In genomic region chr1:234214129-234214910, GRCh38 we compare ENCODE assay signal across 8 cellular contexts.
DNase-seq lines count a peak whose midpoint lies in the region; ATAC-seq and TF ChIP-seq lines count a peak whose summit lies in the region.

No MANE protein-coding gene starts in this region.

- H3K36me3 Mint-ChIP-seq in CD4-positive, CD25-positive, alpha-beta regulatory T cell = no peaks in the 10 kb centered on the region
- H3K36me3 Mint-ChIP-seq in activated naive CD4-positive, alpha-beta T cell treated with anti-CD3 and anti-CD28 coated beads, Interleukin-2, amount 50 U/mL, for 24 hours = no peaks in the 10 kb centered on the region

- no peaks in the 10 kb centered on the region for H3K9me3 ChIP-seq in CD4-positive, CD25-positive, alpha-beta regulatory T cell (ENCODE audit: control insufficient read depth in 2 of 2, low read length in 2 of 2)
- H3K9me3 ChIP-seq in hepatocyte (ENCODE audit: low read depth) = no peaks in the 10 kb centered on the region
- no peaks in the 10 kb centered on the region for H3K9me3 ChIP-seq in sigmoid colon

- peak overlapping the region; percentile 54 to 87 (median 65) for H3K27ac Mint-ChIP-seq in CD4-positive, CD25-positive, alpha-beta regulatory T cell
- H3K27ac Mint-ChIP-seq in activated naive CD4-positive, alpha-beta T cell treated with anti-CD3 and anti-CD28 coated beads, Interleukin-2, amount 50 U/mL, for 24 hours = no peak overlapping the region

- intact Hi-C loops in sigmoid colon (cut with DNase I) = no loop called here
- intact Hi-C loops in posterior vena cava (cut with DNase I) = no loop called here

- H3K4me2 ChIP-seq in hepatocyte = peak overlapping the region; percentile 99

- H3K4me1 Mint-ChIP-seq in CD4-positive, CD25-positive, alpha-beta regulatory T cell = peaks cover 5 to 47% (median 23%) of the 10 kb centered on the region in 4 donors
- peaks cover 31% of the 10 kb centered on the region for H3K4me1 Mint-ChIP-seq in activated naive CD4-positive, alpha-beta T cell treated with anti-CD3 and anti-CD28 coated beads, Interleukin-2, amount 50 U/mL, for 24 hours

- H3K4me3 Mint-ChIP-seq in CD4-positive, CD25-positive, alpha-beta regulatory T cell = peak overlapping the region; percentile 82 to 89 (median 85)
- H3K4me3 Mint-ChIP-seq in activated naive CD4-positive, alpha-beta T cell treated with anti-CD3 and anti-CD28 coated beads, Interleukin-2, amount 50 U/mL, for 24 hours = peak overlapping the region; percentile 86

- H3K4me3 ChIP-seq in CD4-positive, CD25-positive, alpha-beta regulatory T cell (ENCODE audit: low read depth, low read length) = no peak overlapping the region
- H3K4me3 ChIP-seq in hepatocyte (peak overlapping the region; percentile 58), sigmoid colon (peak overlapping the region; percentile 5 to 48 (median 38))

- H3K9me3 Mint-ChIP-seq in CD4-positive, CD25-positive, alpha-beta regulatory T cell = peaks cover 0 to 4% (median 0%) of the 10 kb centered on the region in 7 donors
- H3K9me3 Mint-ChIP-seq in activated naive CD4-positive, alpha-beta T cell treated with anti-CD3 and anti-CD28 coated beads, Interleukin-2, amount 50 U/mL, for 24 hours = no peaks in the 10 kb centered on the region

- H4K20me1 ChIP-seq in hepatocyte (ENCODE audit: insufficient read depth, poor library complexity, severe bottlenecking) = no peaks in the 10 kb centered on the region

- TF ChIP-seq CTCF in hepatocyte (IDR thresholded peaks at IDR 0.05; ENCODE audit: poor library complexity) (no peak), sigmoid colon (IDR thresholded peaks at IDR 0.05) (no peak)

- peak in 2 of 3 donors; percentile 25 to 74 for DNase-seq in CD4-positive, CD25-positive, alpha-beta regulatory T cell
- DNase-seq in NCI-H1092 treated with DMSO at 0.1 percent for 48 hours (lab: John Stamatoyannopoulos, UW) (peak; percentile 61), hepatocyte (ENCODE audit: low spot score) (peak; percentile 63), sigmoid colon (peak; percentile 74), posterior vena cava (ENCODE audit: low spot score) (no peak), NCI-H2107 (lab: John Stamatoyannopoulos, UW) (no peak)

- peaks cover 14% of the 10 kb centered on the region for H3K27me3 Mint-ChIP-seq in CD4-positive, CD25-positive, alpha-beta regulatory T cell
- H3K27me3 Mint-ChIP-seq in activated naive CD4-positive, alpha-beta T cell treated with anti-CD3 and anti-CD28 coated beads, Interleukin-2, amount 50 U/mL, for 24 hours = no peaks in the 10 kb centered on the region

- peak; percentile 65 to 70 for ATAC-seq in CD4-positive, CD25-positive, alpha-beta regulatory T cell (ENCODE audit: low read depth in 2 of 2)
- peak; percentile 43 for ATAC-seq in GM21367 (IDR thresholded peaks at IDR 0.05; ENCODE audit: unreplicated experiment)

- no peaks in the 10 kb centered on the region for H3K79me2 ChIP-seq in hepatocyte

- no peaks in the 10 kb centered on the region for H3K36me3 ChIP-seq in CD4-positive, CD25-positive, alpha-beta regulatory T cell (ENCODE audit: control insufficient read depth, insufficient read depth, low read length)
- H3K36me3 ChIP-seq in hepatocyte (replicated peaks; ENCODE audit: insufficient read depth, low read depth) = no peaks in the 10 kb centered on the region
- no peaks in the 10 kb centered on the region for H3K36me3 ChIP-seq in sigmoid colon

- H2AFZ ChIP-seq in hepatocyte = peak overlapping the region; percentile 84

- 1% methylated on average over 38 of the region's 69 CpGs for WGBS in hepatocyte (ENCODE audit: low lambda C conversion rate, missing lambda C conversion rate)
- 1% methylated on average over 69 of the region's 69 CpGs for WGBS in sigmoid colon, 2 donors

- H3K4me1 ChIP-seq in CD4-positive, CD25-positive, alpha-beta regulatory T cell (ENCODE audit: control insufficient read depth, insufficient read depth, low read length, poor library complexity, severe bottlenecking) = peaks cover 31% of the 10 kb centered on the region
- H3K4me1 ChIP-seq in hepatocyte (ENCODE audit: insufficient read depth) (peaks cover 6% of the 10 kb centered on the region), sigmoid colon (peaks cover 0 to 18% (median 9%) of the 10 kb centered on the region in 4 donors)

- TF ChIP-seq EP300 in sigmoid colon (IDR thresholded peaks at IDR 0.05) = no peak

- H3K9me2 ChIP-seq in hepatocyte (replicated peaks; ENCODE audit: insufficient read depth) = no peaks in the 10 kb centered on the region

- no peak overlapping the region for H3K27ac ChIP-seq in CD4-positive, CD25-positive, alpha-beta regulatory T cell (ENCODE audit: insufficient read depth, low read length, poor library complexity, severe bottlenecking)
- H3K27ac ChIP-seq in hepatocyte (no peak overlapping the region), sigmoid colon (peak overlapping the region in 1 of 4 donors; percentile 21)

- TF ChIP-seq POLR2A in sigmoid colon (IDR thresholded peaks at IDR 0.05) = no peak

- peaks cover 3% of the 10 kb centered on the region for H3K27me3 ChIP-seq in CD4-positive, CD25-positive, alpha-beta regulatory T cell (ENCODE audit: control insufficient read depth, insufficient read depth, low read length)
- H3K27me3 ChIP-seq in hepatocyte (peaks cover 31% of the 10 kb centered on the region), sigmoid colon (peaks cover 10 to 44% (median 36%) of the 10 kb centered on the region in 3 donors)

Comparison
In these comparisons a context has a peak if more than half of its experiments do, and no peak if none do; other contexts are left out.
1. DNase-seq: peak in CD4-positive, CD25-positive, alpha-beta regulatory T cell (2 of 3), NCI-H1092 treated with DMSO at 0.1 percent for 48 hours (single experiment), hepatocyte (single experiment) and sigmoid colon (single experiment); none in posterior vena cava (single experiment) and NCI-H2107 (single experiment).